Comparison of ENCODE assay signal across 19 cellular contexts in genomic region chr20:23243791-23244190, GRCh38.
"Had no signal": no experiment of that assay in that cellular context is flagged by ENCODE, and none has a peak within 500 bp of the region (broad histone marks: within the 10 kb centered on the region; RNA-seq: fewer than 3 reads in every experiment).

No MANE protein-coding gene starts in this region.

- H3K27me3 ChIP-seq: brain microvascular endothelial cell, heart left ventricle, upper lobe of right lung had no signal

- H3K36me3 ChIP-seq: brain microvascular endothelial cell, heart left ventricle, upper lobe of right lung had no signal

- H3K9me3 ChIP-seq: upper lobe of right lung had no signal

- ATAC-seq: activated CD8-positive, alpha-beta memory T cell treated with anti-CD3 and anti-CD28 coated beads, Interleukin-2, amount 10 ng/mL, durations not matched to agents 7 days and 5 days; heart left ventricle had no signal

- H3K4me3 ChIP-seq: heart left ventricle, upper lobe of right lung had no signal

- H3K27ac ChIP-seq: brain microvascular endothelial cell, epithelial cell of prostate, heart left ventricle, upper lobe of right lung had no signal

- DNase-seq: activated B cell treated with CpG ODN at 0.5 μM for 24 hours; activated CD4-positive, alpha-beta memory T cell treated with anti-CD3 and anti-CD28 coated beads for 36 hours; activated CD4-positive, alpha-beta T cell treated with anti-CD3 and anti-CD28 coated beads for 4 hours; activated naive CD4-positive, alpha-beta T cell treated with anti-CD3 and anti-CD28 coated beads for 36 hours; activated T-cell treated with anti-CD3 and anti-CD28 coated beads, Interleukin-2, amount 50 U/mL, for 1 hour; aorta; brain microvascular endothelial cell; central memory CD4-positive, alpha-beta T cell; endodermal cell; kidney glomerular epithelial cell; left ventricle myocardium superior; nucleus accumbens; retina; stimulated activated CD4-positive, alpha-beta T cell treated with anti-CD3 and anti-CD28 coated beads, Interleukin-2, amount 100 ng/mL, for 24 hours; stimulated activated naive CD4-positive, alpha-beta T cell treated with Interleukin-2 at 50 U/mL for 16 hours had no signal
